ENCODE assay signal across 1 cellular context in the genomic region with DNA sequence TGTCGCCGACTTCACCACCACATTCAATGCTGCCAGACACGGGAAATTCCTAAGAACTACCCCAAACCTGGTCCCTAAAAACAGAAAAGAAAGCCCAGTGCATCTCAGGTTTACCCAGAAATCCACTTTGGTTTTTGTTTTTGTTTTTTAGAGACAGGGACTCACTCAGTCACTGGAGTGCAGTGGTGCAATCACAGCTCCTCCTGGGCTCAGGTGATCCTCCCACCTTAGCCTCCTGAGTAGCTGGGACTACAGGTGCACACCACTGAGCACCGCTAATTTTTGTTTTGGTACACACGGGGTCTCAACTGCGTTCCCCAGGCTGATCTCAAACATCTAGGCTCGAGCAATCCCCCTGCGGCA.
A peak's percentile ranks its signal among the peaks of the same experiment; 100 is the strongest.
TF ChIP-seq lines count a peak whose summit lies in the region.

No MANE protein-coding gene starts in this region.

TF ChIP-seq in GM12878, 131 proteins besides CTCF, POLR2A, EP300 and RAD21:
- TF ChIP-seq SMARCA5 (IDR thresholded peaks at IDR 0.05) (no peak), NBN (IDR thresholded peaks at IDR 0.05) (0 out of 2 replicates have a peak, but pooled peaks have one; percentile 9), SMC3 (IDR thresholded peaks at IDR 0.05; ENCODE audit: borderline replicate concordance, low read length) (no peak), PRDM15 (CRISPR knock-in tag; IDR thresholded peaks at IDR 0.05) (no peak), TCF12 (IDR thresholded peaks at IDR 0.05; ENCODE audit: low read depth, low read length) (no peak)
